Comparison of ENCODE assay signal across 8 cellular contexts in the genomic region with DNA sequence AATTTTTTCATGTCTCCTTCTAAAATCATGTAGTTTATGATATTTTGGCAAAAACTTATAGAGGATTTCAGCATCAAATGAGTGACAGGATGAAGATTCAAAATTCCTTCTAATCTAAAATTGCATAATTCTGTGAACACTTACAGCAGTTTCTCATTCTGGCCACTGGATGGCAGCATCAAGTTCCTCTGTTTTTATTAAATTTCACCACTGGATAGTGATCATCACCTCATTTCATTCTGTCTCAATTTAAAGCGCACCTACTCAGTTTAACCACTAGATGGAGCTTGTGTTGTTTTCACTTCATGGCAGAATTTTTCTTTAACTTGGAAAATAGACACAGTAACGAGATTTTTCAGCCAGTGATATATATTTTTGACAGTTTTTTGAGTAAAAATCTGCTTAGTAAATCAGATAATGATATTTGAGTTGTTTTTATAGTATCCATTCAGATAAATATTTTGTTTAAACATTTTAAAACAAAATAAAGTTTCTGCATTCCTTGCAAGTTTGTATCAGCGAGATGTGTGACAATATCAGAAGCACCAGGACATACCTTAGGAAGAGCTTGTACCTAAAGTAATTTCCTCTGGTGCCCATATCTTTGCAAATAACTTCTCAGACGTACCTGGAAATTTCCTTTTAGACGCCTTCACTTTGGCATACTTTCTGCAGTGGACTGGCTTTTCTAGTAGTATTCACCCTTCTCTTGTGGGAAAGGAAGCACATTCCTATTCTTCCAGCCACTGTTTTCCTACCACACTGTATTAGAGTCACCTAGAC.
DNase-seq lines count a peak whose midpoint lies in the region; ATAC-seq and TF ChIP-seq lines count a peak whose summit lies in the region.

No MANE protein-coding gene starts in this region.

- H3K36me3 Mint-ChIP-seq in MCF 10A (ENCODE audit: insufficient read depth, unreplicated experiment) = peaks cover 72% of the 10 kb centered on the region

- H3K27ac Mint-ChIP-seq in MCF 10A (ENCODE audit: low read depth, unreplicated experiment) = no peak overlapping the region

- no peaks in the 10 kb centered on the region for H3K9me3 Mint-ChIP-seq in MCF 10A (ENCODE audit: unreplicated experiment)

- H3K27me3 ChIP-seq in kidney epithelial cell (ENCODE audit: control insufficient read depth, insufficient read depth, low read length) = no peaks in the 10 kb centered on the region

- peak; percentile 79 for TF ChIP-seq CTCF in MCF 10A (IDR thresholded peaks at IDR 0.05; ENCODE audit: unreplicated experiment)
- peak; percentile 86 for TF ChIP-seq CTCF in kidney epithelial cell (IDR thresholded peaks at IDR 0.05; ENCODE audit: insufficient read depth, low read length, poor library complexity, severe bottlenecking)

- no TSS peak for BruUV-seq in MCF 10A (replicated peaks; lab: Mats Ljungman, UMichigan)

- CTCF ChIA-PET in MCF 10A (lab: Yijun Ruan, JAX) = interaction anchor here (0.6 to 2.4 kb wide), 25 partner anchors 11 to 363 kb away, joined by 3 to 20 read pairs (median 4); no protein-coding TSS in a partner anchor

- POLR2A ChIA-PET in MCF 10A (lab: Yijun Ruan, JAX) = interaction anchor here (0.8 kb wide), 2 partner anchors 78 to 174 kb away, joined by 3 read pairs; no protein-coding TSS in a partner anchor

- no peak overlapping the region for H3K4me3 ChIP-seq in kidney epithelial cell (ENCODE audit: low read depth, low read length)

- DNase-seq in Ammon's horn (ENCODE audit: low spot score) = peak; percentile 88
- peak; percentile 56 for DNase-seq in NCI-H2107 (lab: John Stamatoyannopoulos, UW)
- peak; percentile 4 for DNase-seq in T1000 (lab: John Stamatoyannopoulos, UW)
- DNase-seq in MCF 10A (ENCODE audit: unreplicated experiment) = peak; percentile 82
- peak; percentile 51 for DNase-seq in kidney epithelial cell (ENCODE audit: low read depth)
- peak; percentile 34 for DNase-seq in stimulated activated CD4-positive, alpha-beta T cell treated with anti-CD3 and anti-CD28 coated beads, Interleukin-4, amount 100 ng/mL, for 1 hour

- H3K27me3 Mint-ChIP-seq in MCF 10A (ENCODE audit: insufficient read depth, unreplicated experiment) = no peaks in the 10 kb centered on the region

- H3K4me3 Mint-ChIP-seq in MCF 10A (ENCODE audit: unreplicated experiment) = no peak overlapping the region

- ATAC-seq in GM18873 (IDR thresholded peaks at IDR 0.05; ENCODE audit: low FRiP score, unreplicated experiment) (peak; percentile 90), HG03095 (IDR thresholded peaks at IDR 0.05; ENCODE audit: unreplicated experiment) (peak; percentile 84)

- H3K36me3 ChIP-seq in kidney epithelial cell (ENCODE audit: control insufficient read depth, insufficient read depth, low read length) = no peaks in the 10 kb centered on the region

- no peaks in the 10 kb centered on the region for H3K4me1 Mint-ChIP-seq in MCF 10A (ENCODE audit: insufficient read depth, unreplicated experiment)

- intact Hi-C loops in MCF 10A (cut with micrococcal nuclease) = loop anchor here (1.0 to 2.0 kb wide), 5 partner anchors 37 to 225 kb away; no protein-coding TSS in a partner anchor

Comparison
In these comparisons a context has a peak if more than half of its experiments do, and no peak if none do; other contexts are left out.
1. DNase-seq: peak in every context shown above with its lines; median percentile 88 in Ammon's horn; 82 in MCF 10A; 56 in NCI-H2107; 51 in kidney epithelial cell; 34 in stimulated activated CD4-positive, alpha-beta T cell treated with anti-CD3 and anti-CD28 coated beads, Interleukin-4, amount 100 ng/mL, for 1 hour; 4 in T1000.